In the genomic region with DNA sequence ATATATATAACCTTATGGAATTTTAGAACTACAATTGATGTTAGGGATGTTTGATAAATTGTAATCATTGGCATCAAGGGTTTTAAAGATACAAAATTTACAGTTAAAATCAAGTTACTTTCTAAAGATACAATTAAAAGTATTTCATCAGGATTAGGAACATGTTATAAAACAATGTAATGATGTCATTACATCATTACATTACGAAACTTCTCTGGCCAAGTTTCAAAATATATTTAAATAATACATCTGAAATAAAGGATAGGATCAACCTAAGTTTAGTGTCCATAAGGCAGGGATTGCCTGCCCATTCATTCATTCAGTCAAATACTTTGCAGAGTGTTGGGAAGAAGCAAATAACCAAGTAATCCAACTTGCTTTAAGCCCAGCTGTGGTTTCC, we compare ENCODE assay signal across 1 cellular context.
TF ChIP-seq lines count a peak whose summit lies in the region.

No MANE protein-coding gene starts in this region.

TF ChIP-seq in HEK293, 187 proteins besides CTCF, POLR2A, EP300 and RAD21 (continued from another document):
- TF ChIP-seq, protein P1, sequence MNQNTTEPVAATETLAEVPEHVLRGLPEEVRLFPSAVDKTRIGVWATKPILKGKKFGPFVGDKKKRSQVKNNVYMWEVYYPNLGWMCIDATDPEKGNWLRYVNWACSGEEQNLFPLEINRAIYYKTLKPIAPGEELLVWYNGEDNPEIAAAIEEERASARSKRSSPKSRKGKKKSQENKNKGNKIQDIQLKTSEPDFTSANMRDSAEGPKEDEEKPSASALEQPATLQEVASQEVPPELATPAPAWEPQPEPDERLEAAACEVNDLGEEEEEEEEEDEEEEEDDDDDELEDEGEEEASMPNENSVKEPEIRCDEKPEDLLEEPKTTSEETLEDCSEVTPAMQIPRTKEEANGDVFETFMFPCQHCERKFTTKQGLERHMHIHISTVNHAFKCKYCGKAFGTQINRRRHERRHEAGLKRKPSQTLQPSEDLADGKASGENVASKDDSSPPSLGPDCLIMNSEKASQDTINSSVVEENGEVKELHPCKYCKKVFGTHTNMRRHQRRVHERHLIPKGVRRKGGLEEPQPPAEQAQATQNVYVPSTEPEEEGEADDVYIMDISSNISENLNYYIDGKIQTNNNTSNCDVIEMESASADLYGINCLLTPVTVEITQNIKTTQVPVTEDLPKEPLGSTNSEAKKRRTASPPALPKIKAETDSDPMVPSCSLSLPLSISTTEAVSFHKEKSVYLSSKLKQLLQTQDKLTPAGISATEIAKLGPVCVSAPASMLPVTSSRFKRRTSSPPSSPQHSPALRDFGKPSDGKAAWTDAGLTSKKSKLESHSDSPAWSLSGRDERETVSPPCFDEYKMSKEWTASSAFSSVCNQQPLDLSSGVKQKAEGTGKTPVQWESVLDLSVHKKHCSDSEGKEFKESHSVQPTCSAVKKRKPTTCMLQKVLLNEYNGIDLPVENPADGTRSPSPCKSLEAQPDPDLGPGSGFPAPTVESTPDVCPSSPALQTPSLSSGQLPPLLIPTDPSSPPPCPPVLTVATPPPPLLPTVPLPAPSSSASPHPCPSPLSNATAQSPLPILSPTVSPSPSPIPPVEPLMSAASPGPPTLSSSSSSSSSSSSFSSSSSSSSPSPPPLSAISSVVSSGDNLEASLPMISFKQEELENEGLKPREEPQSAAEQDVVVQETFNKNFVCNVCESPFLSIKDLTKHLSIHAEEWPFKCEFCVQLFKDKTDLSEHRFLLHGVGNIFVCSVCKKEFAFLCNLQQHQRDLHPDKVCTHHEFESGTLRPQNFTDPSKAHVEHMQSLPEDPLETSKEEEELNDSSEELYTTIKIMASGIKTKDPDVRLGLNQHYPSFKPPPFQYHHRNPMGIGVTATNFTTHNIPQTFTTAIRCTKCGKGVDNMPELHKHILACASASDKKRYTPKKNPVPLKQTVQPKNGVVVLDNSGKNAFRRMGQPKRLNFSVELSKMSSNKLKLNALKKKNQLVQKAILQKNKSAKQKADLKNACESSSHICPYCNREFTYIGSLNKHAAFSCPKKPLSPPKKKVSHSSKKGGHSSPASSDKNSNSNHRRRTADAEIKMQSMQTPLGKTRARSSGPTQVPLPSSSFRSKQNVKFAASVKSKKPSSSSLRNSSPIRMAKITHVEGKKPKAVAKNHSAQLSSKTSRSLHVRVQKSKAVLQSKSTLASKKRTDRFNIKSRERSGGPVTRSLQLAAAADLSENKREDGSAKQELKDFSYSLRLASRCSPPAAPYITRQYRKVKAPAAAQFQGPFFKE (tag by site-specific recombination; IDR thresholded peaks at IDR 0.05; ENCODE audit: borderline replicate concordance): no peak
- no peak for TF ChIP-seq ZNF558 (tag by site-specific recombination; IDR thresholded peaks at IDR 0.05)
- TF ChIP-seq, protein P2, sequence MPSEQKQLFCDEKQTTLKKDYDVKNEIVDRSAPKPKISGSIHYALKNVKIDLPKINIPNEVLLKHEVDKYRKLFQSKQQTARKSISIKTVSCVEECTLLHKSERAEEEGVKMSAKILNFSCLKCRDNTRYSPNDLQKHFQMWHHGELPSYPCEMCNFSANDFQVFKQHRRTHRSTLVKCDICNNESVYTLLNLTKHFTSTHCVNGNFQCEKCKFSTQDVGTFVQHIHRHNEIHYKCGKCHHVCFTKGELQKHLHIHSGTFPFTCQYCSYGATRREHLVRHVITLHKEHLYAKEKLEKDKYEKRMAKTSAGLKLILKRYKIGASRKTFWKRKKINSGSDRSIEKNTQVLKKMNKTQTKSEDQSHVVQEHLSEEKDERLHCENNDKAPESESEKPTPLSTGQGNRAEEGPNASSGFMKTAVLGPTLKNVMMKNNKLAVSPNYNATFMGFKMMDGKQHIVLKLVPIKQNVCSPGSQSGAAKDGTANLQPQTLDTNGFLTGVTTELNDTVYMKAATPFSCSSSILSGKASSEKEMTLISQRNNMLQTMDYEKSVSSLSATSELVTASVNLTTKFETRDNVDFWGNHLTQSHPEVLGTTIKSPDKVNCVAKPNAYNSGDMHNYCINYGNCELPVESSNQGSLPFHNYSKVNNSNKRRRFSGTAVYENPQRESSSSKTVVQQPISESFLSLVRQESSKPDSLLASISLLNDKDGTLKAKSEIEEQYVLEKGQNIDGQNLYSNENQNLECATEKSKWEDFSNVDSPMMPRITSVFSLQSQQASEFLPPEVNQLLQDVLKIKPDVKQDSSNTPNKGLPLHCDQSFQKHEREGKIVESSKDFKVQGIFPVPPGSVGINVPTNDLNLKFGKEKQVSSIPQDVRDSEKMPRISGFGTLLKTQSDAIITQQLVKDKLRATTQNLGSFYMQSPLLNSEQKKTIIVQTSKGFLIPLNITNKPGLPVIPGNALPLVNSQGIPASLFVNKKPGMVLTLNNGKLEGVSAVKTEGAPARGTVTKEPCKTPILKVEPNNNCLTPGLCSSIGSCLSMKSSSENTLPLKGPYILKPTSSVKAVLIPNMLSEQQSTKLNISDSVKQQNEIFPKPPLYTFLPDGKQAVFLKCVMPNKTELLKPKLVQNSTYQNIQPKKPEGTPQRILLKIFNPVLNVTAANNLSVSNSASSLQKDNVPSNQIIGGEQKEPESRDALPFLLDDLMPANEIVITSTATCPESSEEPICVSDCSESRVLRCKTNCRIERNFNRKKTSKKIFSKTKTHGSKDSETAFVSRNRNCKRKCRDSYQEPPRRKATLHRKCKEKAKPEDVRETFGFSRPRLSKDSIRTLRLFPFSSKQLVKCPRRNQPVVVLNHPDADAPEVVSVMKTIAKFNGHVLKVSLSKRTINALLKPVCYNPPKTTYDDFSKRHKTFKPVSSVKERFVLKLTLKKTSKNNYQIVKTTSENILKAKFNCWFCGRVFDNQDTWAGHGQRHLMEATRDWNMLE (tag by site-specific recombination; conservative IDR thresholded peaks at IDR 0.05; ENCODE audit: low read depth): no peak
